ENCODE assay signal across 17 cellular contexts in genomic region chr19:47023448-47023794, GRCh38. TPM values are rescaled to one million over a fixed set of nuclear protein-coding genes. Genes with fewer than 3 reads are reported as not detected.
A peak's percentile ranks its signal among the peaks of the same experiment; 100 is the strongest.
DNase-seq lines count a peak whose midpoint lies in the region; ATAC-seq, FAIRE-seq and TF ChIP-seq lines count a peak whose summit lies in the region.
"Had no signal": no experiment of that assay in that cellular context is flagged by ENCODE, and none has a peak within 500 bp of the region (broad histone marks: within the 10 kb centered on the region; RNA-seq: fewer than 3 reads in every experiment).

No MANE protein-coding gene starts in this region.

- H3K79me2 ChIP-seq in DND-41 (ENCODE audit: insufficient read depth, low read length), result no peaks in the 10 kb centered on the region
- H3K79me2 ChIP-seq in OCI-LY1 (ENCODE audit: insufficient read depth, low read length), result no peaks in the 10 kb centered on the region
- no peaks in the 10 kb centered on the region for H3K79me2 ChIP-seq in hepatocyte

- H3K9me3 Mint-ChIP-seq in immature natural killer cell, result no peaks in the 10 kb centered on the region
- H3K9me3 Mint-ChIP-seq: activated T-helper 17 cell treated with anti-CD3 and anti-CD28 coated beads, Interleukin-2, amount 50 U/mL, for 72 hours had no signal

- H3K9ac ChIP-seq in DND-41 (ENCODE audit: low read depth, low read length), result no peak overlapping the region
- no peak overlapping the region for H3K9ac ChIP-seq in OCI-LY1 (ENCODE audit: low read length)

- H3K27me3 ChIP-seq in DND-41 (ENCODE audit: insufficient read depth, low read length, poor library complexity) (peaks cover 24% of the 10 kb centered on the region), OCI-LY1 (ENCODE audit: insufficient read depth, low read length) (peaks cover 16% of the 10 kb centered on the region), hepatocyte (peaks cover 73% of the 10 kb centered on the region)

- H3K4me1 Mint-ChIP-seq in immature natural killer cell, result peaks cover 0 to 9% of the 10 kb centered on the region in 2 donors
- H3K4me1 Mint-ChIP-seq: activated T-helper 17 cell treated with anti-CD3 and anti-CD28 coated beads, Interleukin-2, amount 50 U/mL, for 72 hours had no signal

- no peak for TF ChIP-seq POLR2A in A549 (IDR thresholded peaks at IDR 0.05; ENCODE audit: low read length)

- POLR2A ChIA-PET in A549 (lab: Yijun Ruan, JAX), result interaction anchor here (1.1 kb wide), 1 partner anchor 202 kb away, joined by 4 read pairs; no protein-coding TSS in a partner anchor

- no peaks in the 10 kb centered on the region for H3K36me3 ChIP-seq in DND-41 (ENCODE audit: insufficient read depth, low read length)
- H3K36me3 ChIP-seq in OCI-LY1 (ENCODE audit: insufficient read depth, low read length), result no peaks in the 10 kb centered on the region
- H3K36me3 ChIP-seq in hepatocyte (replicated peaks; ENCODE audit: insufficient read depth, low read depth), result no peaks in the 10 kb centered on the region
- H3K36me3 ChIP-seq: cardiac muscle cell, pancreas, SJCRH30 had no signal

- TF ChIP-seq CTCF in A549 (IDR thresholded peaks at IDR 0.05) (no peak), DND-41 (IDR thresholded peaks at IDR 0.05; ENCODE audit: borderline replicate concordance, extremely low read depth, low read length, poor library complexity, severe bottlenecking) (no peak), OCI-LY1 (IDR thresholded peaks at IDR 0.05; ENCODE audit: low read length) (no peak), hepatocyte (IDR thresholded peaks at IDR 0.05; ENCODE audit: poor library complexity) (no peak)

- ATAC-seq in A549, result peak in 1 of 2 experiments; percentile 24; a peak in 2 of 6 replicates
- ATAC-seq in DND-41 (ENCODE audit: insufficient read depth, low read depth), result peak; percentile 48; the same call in 2 of the 3 replicates
- ATAC-seq in GM21723 (IDR thresholded peaks at IDR 0.05; ENCODE audit: unreplicated experiment), result no peak
- ATAC-seq: activated T-helper 17 cell treated with anti-CD3 and anti-CD28 coated beads, Interleukin-2, amount 50 U/mL, for 72 hours; left cardiac atrium; mucosa of descending colon; pancreas had no signal

- H2AFZ ChIP-seq in DND-41 (ENCODE audit: low read depth, low read length) (no peak overlapping the region), OCI-LY1 (ENCODE audit: low read length) (no peak overlapping the region), hepatocyte (no peak overlapping the region)

- H3K27me3 Mint-ChIP-seq in immature natural killer cell (ENCODE audit: low read depth in 3 of 3), result peaks cover 11 to 37% (median 12%) of the 10 kb centered on the region in 3 donors

- WGBS in A549 (ENCODE audit: missing lambda C conversion rate), result 31% methylated on average over 7 of the region's 7 CpGs
- 60% methylated on average over 5 of the region's 7 CpGs for WGBS in hepatocyte (ENCODE audit: low lambda C conversion rate, missing lambda C conversion rate)

- peak overlapping the region; percentile 30 for H3K4me3 ChIP-seq in A549
- no peak overlapping the region for H3K4me3 ChIP-seq in DND-41 (ENCODE audit: low read depth in 1 of 2, low read length in 2 of 2)
- no peak overlapping the region for H3K4me3 ChIP-seq in OCI-LY1 (ENCODE audit: low read depth, low read length, poor library complexity, severe bottlenecking)
- no peak overlapping the region for H3K4me3 ChIP-seq in hepatocyte
- H3K4me3 ChIP-seq: cardiac muscle cell, mucosa of descending colon, pancreas, SJCRH30 had no signal

- H3K9me2 ChIP-seq in OCI-LY1 (ENCODE audit: low read depth, low read length) (no peaks in the 10 kb centered on the region), hepatocyte (replicated peaks; ENCODE audit: insufficient read depth) (no peaks in the 10 kb centered on the region)

- no peaks in the 10 kb centered on the region for H3F3A ChIP-seq in OCI-LY1 (ENCODE audit: insufficient read depth, low read length)

- peak overlapping the region in 1 of 5 donors; percentile 35 for H3K4me3 Mint-ChIP-seq in immature natural killer cell
- H3K4me3 Mint-ChIP-seq: activated T-helper 17 cell treated with anti-CD3 and anti-CD28 coated beads, Interleukin-2, amount 50 U/mL, for 72 hours had no signal

- H3K4me2 ChIP-seq in A549 (peak overlapping the region; percentile 65), DND-41 (ENCODE audit: insufficient read depth, low read length) (no peak overlapping the region), OCI-LY1 (ENCODE audit: low read length) (0 out of 2 replicates have a peak overlapping the region, but pooled peaks have one; percentile 12), hepatocyte (no peak overlapping the region)

- no peak for TF ChIP-seq EP300 in A549 (IDR thresholded peaks at IDR 0.05)

- H4K20me1 ChIP-seq in DND-41 (ENCODE audit: insufficient read depth, low read length), result no peaks in the 10 kb centered on the region
- no peaks in the 10 kb centered on the region for H4K20me1 ChIP-seq in OCI-LY1 (ENCODE audit: insufficient read depth, low read length)
- no peaks in the 10 kb centered on the region for H4K20me1 ChIP-seq in hepatocyte (ENCODE audit: insufficient read depth, poor library complexity, severe bottlenecking)

- no peak for FAIRE-seq in A549 (lab: Jason Lieb, UNC)
- FAIRE-seq: GM12892, pancreas had no signal

- no peak for TF ChIP-seq RAD21 in A549 (conservative IDR thresholded peaks at IDR 0.05 in 1 of 2, IDR thresholded peaks at IDR 0.05 in 1 of 2)

- H3K27ac Mint-ChIP-seq in immature natural killer cell, result no peak overlapping the region
- H3K27ac Mint-ChIP-seq: activated T-helper 17 cell treated with anti-CD3 and anti-CD28 coated beads, Interleukin-2, amount 50 U/mL, for 72 hours had no signal

- H3K36me3 Mint-ChIP-seq in immature natural killer cell, result no peaks in the 10 kb centered on the region

- no peaks in the 10 kb centered on the region for H3K9me3 ChIP-seq in A549
- no peaks in the 10 kb centered on the region for H3K9me3 ChIP-seq in DND-41 (ENCODE audit: insufficient read depth, low read length, severe bottlenecking)
- no peaks in the 10 kb centered on the region for H3K9me3 ChIP-seq in OCI-LY1 (ENCODE audit: low read length)
- H3K9me3 ChIP-seq in hepatocyte (ENCODE audit: low read depth), result no peaks in the 10 kb centered on the region
- H3K9me3 ChIP-seq: mucosa of descending colon, pancreas, SJCRH30 had no signal

- CTCF ChIA-PET in A549 (lab: Yijun Ruan, JAX), result interaction anchor here (1.0 to 6.6 kb wide), 12 partner anchors 8 to 183 kb away, joined by 3 to 75 read pairs (median 6); partner anchors contain the start of gene SAE1

- DNase-seq in A549 (ENCODE audit: low read depth in 1 of 2, low spot score in 1 of 2), result no peak
- DNase-seq in DND-41, result no peak
- DNase-seq in hepatocyte (ENCODE audit: low spot score), result peak; percentile 4
- no peak for DNase-seq in stimulated activated CD4-positive, alpha-beta T cell treated with anti-CD3 and anti-CD28 coated beads, Interleukin-2, amount 100 ng/mL, for 24 hours
- no peak for DNase-seq in immature natural killer cell
- DNase-seq: activated CD4-positive, alpha-beta T cell treated with anti-CD3 and anti-CD28 coated beads for 1 hour; GF-D8; left cardiac atrium; mucosa of descending colon; NCI-H2081 treated with DMSO at 0.1 percent for 48 hours; pancreas; SJCRH30 had no signal

- no peak overlapping the region for H3K27ac ChIP-seq in A549
- no peak overlapping the region for H3K27ac ChIP-seq in DND-41 (ENCODE audit: low read length)
- no peak overlapping the region for H3K27ac ChIP-seq in OCI-LY1 (ENCODE audit: low read depth, low read length, poor library complexity, severe bottlenecking)
- H3K27ac ChIP-seq in hepatocyte, result no peak overlapping the region
- H3K27ac ChIP-seq: cardiac muscle cell, pancreas, SJCRH30 had no signal

- peaks cover 31% of the 10 kb centered on the region for H3K4me1 ChIP-seq in A549
- H3K4me1 ChIP-seq in DND-41 (ENCODE audit: insufficient read depth, low read length), result 0 out of 2 replicates have a peak, but pooled peaks cover 4% of the 10 kb centered on the region
- peaks cover 13% of the 10 kb centered on the region for H3K4me1 ChIP-seq in OCI-LY1 (ENCODE audit: insufficient read depth, low read length, severe bottlenecking)
- H3K4me1 ChIP-seq in hepatocyte (ENCODE audit: insufficient read depth), result peaks cover 18% of the 10 kb centered on the region

TF ChIP-seq in A549, 52 proteins besides CTCF, POLR2A, EP300 and RAD21:
- TF ChIP-seq EHMT2 (IDR thresholded peaks at IDR 0.05; ENCODE audit: low read depth), result no peak
- no peak for TF ChIP-seq NFE2L2 (conservative IDR thresholded peaks at IDR 0.05; ENCODE audit: low read length)
- TF ChIP-seq EHF (CRISPR knock-in tag; IDR thresholded peaks at IDR 0.05), result no peak
- no peak for TF ChIP-seq ATOH8 (CRISPR knock-in tag; IDR thresholded peaks at IDR 0.05; ENCODE audit: low read depth)
- TF ChIP-seq MAFK (IDR thresholded peaks at IDR 0.05; ENCODE audit: partially characterized antibody), result no peak
- TF ChIP-seq GATA3 (IDR thresholded peaks at IDR 0.05; ENCODE audit: borderline replicate concordance), result no peak
TF ChIP-seq in A549: peak in this region for 0.

RNA-seq across cellular contexts. Expression of gene NPAS1, which starts 3.8 kb away (rescaled TPM):
- polyA plus RNA-seq in A549 (2011; rRNA removed) (1.3 and 1.5 TPM in 2 replicates), A549 (2017; fragmentation: RNase III; extraction: RNeasy Plus Mini Kit Qiagen cat#74134 plus additional on column Dnase treatment) (2.3 to 3.5 TPM (median 3.4 TPM) in 3 replicates), hepatocyte (4.5 and 5.5 TPM in 2 replicates), immature natural killer cell (not detected)
- 3.6 and 5.4 TPM in 2 replicates for polyA plus RNA-seq in A549 (2012; cell fraction: cytosol; rRNA removed)
- polyA plus RNA-seq in A549 (2012; cell fraction: nucleus; rRNA removed), result 5.3 and 7.9 TPM in 2 replicates
- polyA minus RNA-seq in A549 (2011; rRNA and poly(A)+ RNA removed), result 0.83 and 1.3 TPM in 2 replicates
- total RNA-seq in hepatocyte, result 0.20 and 0.23 TPM in 2 replicates
- total RNA-seq: SJCRH30 had no signal

RNA-seq across cellular contexts. Expression of gene TMEM160, which starts 25.0 kb away (rescaled TPM):
- 12.4 and 15.2 TPM in 2 replicates for polyA plus RNA-seq in A549 (2011; rRNA removed)
- polyA plus RNA-seq in A549 (2012; cell fraction: cytosol; rRNA removed), result 112 and 136 TPM in 2 replicates
- polyA plus RNA-seq in A549 (2012; cell fraction: nucleus; rRNA removed), result 101 and 132 TPM in 2 replicates
- polyA plus RNA-seq in A549 (2017; fragmentation: RNase III; extraction: RNeasy Plus Mini Kit Qiagen cat#74134 plus additional on column Dnase treatment), result 40.8 to 50.4 TPM (median 42.2 TPM) in 3 replicates
- polyA minus RNA-seq in A549 (2011; rRNA and poly(A)+ RNA removed), result 2.1 and 7.5 TPM in 2 replicates
- 21.1 and 31.0 TPM in 2 replicates for total RNA-seq in hepatocyte
- polyA plus RNA-seq in hepatocyte, result 71.7 and 91.7 TPM in 2 replicates
- 100 to 1,000 TPM; 175 to 285 (median 192) TPM for polyA plus RNA-seq in immature natural killer cell

Comparison
In these comparisons a context has a peak if more than half of its experiments do, and no peak if none do; other contexts are left out.
1. H3K4me2 ChIP-seq: peak in A549 (single experiment) and OCI-LY1 (single experiment); none in DND-41 (single experiment) and hepatocyte (single experiment).